1 cellular context compared by ENCODE assay signal in the genomic region with DNA sequence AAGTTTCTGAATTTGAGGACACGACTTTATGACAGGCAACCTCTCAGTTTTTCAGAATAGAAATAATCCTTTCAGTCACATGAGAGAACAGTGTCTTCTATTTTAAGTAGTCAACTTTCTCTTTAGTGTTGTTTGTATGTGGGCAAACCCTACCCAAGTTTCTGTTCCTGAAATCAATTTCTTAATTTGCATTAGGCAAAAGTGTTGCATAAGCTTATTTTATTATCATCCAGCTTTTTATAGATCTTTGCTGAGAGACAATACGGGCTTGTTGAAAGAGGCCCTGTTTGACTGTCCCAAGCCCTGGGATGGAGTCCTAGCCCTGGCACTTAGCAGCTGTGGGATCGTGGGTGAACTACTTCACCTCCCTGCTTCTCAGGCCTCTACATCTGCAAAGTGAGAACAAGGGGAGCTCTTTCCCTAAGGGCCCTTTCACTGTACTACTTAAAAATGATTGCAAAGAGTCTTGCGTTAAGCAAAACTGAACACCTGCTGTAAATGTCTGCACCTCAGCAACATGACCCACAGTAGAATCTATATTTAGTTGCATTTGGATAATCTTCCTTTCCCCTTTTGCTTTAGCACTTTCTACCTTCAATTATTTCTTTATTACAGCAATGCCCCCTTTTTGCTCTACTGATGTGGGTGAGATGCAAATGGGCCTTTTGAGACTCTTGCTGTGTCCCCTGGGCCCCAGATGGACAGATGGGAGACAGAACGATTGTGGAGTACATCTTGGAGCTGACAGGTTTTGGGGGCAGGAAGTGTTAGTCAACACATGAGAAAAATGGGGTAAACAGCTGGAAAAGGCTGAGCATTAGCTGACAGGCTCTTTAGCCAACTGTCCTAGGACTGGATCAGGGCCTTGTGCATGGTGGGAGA.
TF ChIP-seq lines count a peak whose summit lies in the region.

No MANE protein-coding gene starts in this region.

TF ChIP-seq in GM23338, 12 proteins besides CTCF, POLR2A, EP300 and RAD21 (continued from another document):
- TF ChIP-seq, protein P1, sequence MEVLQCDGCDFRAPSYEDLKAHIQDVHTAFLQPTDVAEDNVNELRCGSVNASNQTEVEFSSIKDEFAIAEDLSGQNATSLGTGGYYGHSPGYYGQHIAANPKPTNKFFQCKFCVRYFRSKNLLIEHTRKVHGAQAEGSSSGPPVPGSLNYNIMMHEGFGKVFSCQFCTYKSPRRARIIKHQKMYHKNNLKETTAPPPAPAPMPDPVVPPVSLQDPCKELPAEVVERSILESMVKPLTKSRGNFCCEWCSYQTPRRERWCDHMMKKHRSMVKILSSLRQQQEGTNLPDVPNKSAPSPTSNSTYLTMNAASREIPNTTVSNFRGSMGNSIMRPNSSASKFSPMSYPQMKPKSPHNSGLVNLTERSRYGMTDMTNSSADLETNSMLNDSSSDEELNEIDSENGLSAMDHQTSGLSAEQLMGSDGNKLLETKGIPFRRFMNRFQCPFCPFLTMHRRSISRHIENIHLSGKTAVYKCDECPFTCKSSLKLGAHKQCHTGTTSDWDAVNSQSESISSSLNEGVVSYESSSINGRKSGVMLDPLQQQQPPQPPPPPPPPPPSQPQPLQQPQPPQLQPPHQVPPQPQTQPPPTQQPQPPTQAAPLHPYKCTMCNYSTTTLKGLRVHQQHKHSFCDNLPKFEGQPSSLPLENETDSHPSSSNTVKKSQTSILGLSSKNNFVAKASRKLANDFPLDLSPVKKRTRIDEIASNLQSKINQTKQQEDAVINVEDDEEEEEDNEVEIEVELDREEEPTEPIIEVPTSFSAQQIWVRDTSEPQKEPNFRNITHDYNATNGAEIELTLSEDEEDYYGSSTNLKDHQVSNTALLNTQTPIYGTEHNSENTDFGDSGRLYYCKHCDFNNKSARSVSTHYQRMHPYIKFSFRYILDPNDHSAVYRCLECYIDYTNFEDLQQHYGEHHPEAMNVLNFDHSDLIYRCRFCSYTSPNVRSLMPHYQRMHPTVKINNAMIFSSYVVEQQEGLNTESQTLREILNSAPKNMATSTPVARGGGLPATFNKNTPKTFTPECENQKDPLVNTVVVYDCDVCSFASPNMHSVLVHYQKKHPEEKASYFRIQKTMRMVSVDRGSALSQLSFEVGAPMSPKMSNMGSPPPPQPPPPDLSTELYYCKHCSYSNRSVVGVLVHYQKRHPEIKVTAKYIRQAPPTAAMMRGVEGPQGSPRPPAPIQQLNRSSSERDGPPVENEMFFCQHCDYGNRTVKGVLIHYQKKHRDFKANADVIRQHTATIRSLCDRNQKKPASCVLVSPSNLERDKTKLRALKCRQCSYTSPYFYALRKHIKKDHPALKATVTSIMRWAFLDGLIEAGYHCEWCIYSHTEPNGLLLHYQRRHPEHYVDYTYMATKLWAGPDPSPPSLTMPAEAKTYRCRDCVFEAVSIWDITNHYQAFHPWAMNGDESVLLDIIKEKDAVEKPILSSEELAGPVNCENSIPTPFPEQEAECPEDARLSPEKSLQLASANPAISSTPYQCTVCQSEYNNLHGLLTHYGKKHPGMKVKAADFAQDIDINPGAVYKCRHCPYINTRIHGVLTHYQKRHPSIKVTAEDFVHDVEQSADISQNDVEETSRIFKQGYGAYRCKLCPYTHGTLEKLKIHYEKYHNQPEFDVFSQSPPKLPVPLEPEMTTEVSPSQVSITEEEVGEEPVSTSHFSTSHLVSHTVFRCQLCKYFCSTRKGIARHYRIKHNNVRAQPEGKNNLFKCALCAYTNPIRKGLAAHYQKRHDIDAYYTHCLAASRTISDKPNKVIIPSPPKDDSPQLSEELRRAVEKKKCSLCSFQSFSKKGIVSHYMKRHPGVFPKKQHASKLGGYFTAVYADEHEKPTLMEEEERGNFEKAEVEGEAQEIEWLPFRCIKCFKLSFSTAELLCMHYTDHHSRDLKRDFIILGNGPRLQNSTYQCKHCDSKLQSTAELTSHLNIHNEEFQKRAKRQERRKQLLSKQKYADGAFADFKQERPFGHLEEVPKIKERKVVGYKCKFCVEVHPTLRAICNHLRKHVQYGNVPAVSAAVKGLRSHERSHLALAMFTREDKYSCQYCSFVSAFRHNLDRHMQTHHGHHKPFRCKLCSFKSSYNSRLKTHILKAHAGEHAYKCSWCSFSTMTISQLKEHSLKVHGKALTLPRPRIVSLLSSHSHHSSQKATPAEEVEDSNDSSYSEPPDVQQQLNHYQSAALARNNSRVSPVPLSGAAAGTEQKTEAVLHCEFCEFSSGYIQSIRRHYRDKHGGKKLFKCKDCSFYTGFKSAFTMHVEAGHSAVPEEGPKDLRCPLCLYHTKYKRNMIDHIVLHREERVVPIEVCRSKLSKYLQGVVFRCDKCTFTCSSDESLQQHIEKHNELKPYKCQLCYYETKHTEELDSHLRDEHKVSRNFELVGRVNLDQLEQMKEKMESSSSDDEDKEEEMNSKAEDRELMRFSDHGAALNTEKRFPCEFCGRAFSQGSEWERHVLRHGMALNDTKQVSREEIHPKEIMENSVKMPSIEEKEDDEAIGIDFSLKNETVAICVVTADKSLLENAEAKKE (CRISPR knock-in tag; IDR thresholded peaks at IDR 0.05), result no peak
- TF ChIP-seq, protein P2, sequence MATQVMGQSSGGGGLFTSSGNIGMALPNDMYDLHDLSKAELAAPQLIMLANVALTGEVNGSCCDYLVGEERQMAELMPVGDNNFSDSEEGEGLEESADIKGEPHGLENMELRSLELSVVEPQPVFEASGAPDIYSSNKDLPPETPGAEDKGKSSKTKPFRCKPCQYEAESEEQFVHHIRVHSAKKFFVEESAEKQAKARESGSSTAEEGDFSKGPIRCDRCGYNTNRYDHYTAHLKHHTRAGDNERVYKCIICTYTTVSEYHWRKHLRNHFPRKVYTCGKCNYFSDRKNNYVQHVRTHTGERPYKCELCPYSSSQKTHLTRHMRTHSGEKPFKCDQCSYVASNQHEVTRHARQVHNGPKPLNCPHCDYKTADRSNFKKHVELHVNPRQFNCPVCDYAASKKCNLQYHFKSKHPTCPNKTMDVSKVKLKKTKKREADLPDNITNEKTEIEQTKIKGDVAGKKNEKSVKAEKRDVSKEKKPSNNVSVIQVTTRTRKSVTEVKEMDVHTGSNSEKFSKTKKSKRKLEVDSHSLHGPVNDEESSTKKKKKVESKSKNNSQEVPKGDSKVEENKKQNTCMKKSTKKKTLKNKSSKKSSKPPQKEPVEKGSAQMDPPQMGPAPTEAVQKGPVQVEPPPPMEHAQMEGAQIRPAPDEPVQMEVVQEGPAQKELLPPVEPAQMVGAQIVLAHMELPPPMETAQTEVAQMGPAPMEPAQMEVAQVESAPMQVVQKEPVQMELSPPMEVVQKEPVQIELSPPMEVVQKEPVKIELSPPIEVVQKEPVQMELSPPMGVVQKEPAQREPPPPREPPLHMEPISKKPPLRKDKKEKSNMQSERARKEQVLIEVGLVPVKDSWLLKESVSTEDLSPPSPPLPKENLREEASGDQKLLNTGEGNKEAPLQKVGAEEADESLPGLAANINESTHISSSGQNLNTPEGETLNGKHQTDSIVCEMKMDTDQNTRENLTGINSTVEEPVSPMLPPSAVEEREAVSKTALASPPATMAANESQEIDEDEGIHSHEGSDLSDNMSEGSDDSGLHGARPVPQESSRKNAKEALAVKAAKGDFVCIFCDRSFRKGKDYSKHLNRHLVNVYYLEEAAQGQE (IDR thresholded peaks at IDR 0.05; ENCODE audit: unreplicated experiment), result no peak
- TF ChIP-seq, protein P3, sequence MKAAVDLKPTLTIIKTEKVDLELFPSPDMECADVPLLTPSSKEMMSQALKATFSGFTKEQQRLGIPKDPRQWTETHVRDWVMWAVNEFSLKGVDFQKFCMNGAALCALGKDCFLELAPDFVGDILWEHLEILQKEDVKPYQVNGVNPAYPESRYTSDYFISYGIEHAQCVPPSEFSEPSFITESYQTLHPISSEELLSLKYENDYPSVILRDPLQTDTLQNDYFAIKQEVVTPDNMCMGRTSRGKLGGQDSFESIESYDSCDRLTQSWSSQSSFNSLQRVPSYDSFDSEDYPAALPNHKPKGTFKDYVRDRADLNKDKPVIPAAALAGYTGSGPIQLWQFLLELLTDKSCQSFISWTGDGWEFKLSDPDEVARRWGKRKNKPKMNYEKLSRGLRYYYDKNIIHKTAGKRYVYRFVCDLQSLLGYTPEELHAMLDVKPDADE (IDR thresholded peaks at IDR 0.05), result no peak
- TF ChIP-seq STAT1 (IDR thresholded peaks at IDR 0.05; ENCODE audit: unreplicated experiment) (no peak), EZH2phosphoT487 (IDR thresholded peaks at IDR 0.05; ENCODE audit: unreplicated experiment) (no peak)
